Comparison of ENCODE assay signal across 15 cellular contexts in genomic region chr21:38797470-38797869, GRCh38. TPM values are rescaled to one million over a fixed set of nuclear protein-coding genes. Genes with fewer than 3 reads are reported as not detected.
DNase-seq lines count a peak whose midpoint lies in the region; ATAC-seq and TF ChIP-seq lines count a peak whose summit lies in the region.
"Had no signal": no experiment of that assay in that cellular context is flagged by ENCODE, and none has a peak within 500 bp of the region (broad histone marks: within the 10 kb centered on the region; RNA-seq: fewer than 3 reads in every experiment).

No MANE protein-coding gene starts in this region.

- no peak overlapping the region for H3K4me3 Mint-ChIP-seq in stimulated activated effector memory CD8-positive, alpha-beta T cell treated with anti-CD3 and anti-CD28 coated beads, Interleukin-12 subunit alpha, Interleukin-12 subunit beta, amount 100 ng/mL, for 72 hours
- H3K4me3 Mint-ChIP-seq: activated CD8-positive, alpha-beta T cell treated with anti-CD3 and anti-CD28 coated beads, Interleukin-2, amount 10 ng/mL, durations not matched to agents 7 days and 5 days; effector memory CD8-positive, alpha-beta T cell had no signal

- H3K4me1 Mint-ChIP-seq in stimulated activated effector memory CD8-positive, alpha-beta T cell treated with anti-CD3 and anti-CD28 coated beads, Interleukin-12 subunit alpha, Interleukin-12 subunit beta, amount 100 ng/mL, for 72 hours, result peaks cover 19% of the 10 kb centered on the region
- H3K4me1 Mint-ChIP-seq: IgD-negative memory B cell had no signal

- no peaks in the 10 kb centered on the region for H3K9me3 Mint-ChIP-seq in stimulated activated effector memory CD8-positive, alpha-beta T cell treated with anti-CD3 and anti-CD28 coated beads, Interleukin-12 subunit alpha, Interleukin-12 subunit beta, amount 100 ng/mL, for 72 hours
- H3K9me3 Mint-ChIP-seq: effector memory CD8-positive, alpha-beta T cell; IgD-negative memory B cell had no signal

- peaks cover 56% of the 10 kb centered on the region for H3K4me1 ChIP-seq in PC-9 (replicated peaks; ENCODE audit: insufficient read depth)
- H3K4me1 ChIP-seq: heart right ventricle had no signal

- TF ChIP-seq CTCF in PC-9 (conservative IDR thresholded peaks at IDR 0.05), result no peak
- TF ChIP-seq CTCF in GM10266 (IDR thresholded peaks at IDR 0.05; ENCODE audit: control insufficient read depth, insufficient read depth, low read depth, missing control alignments), result no peak

- H3K4me2 ChIP-seq in PC-9, result peak overlapping the region; percentile 66

- no peaks in the 10 kb centered on the region for H4K20me1 ChIP-seq in PC-9 (ENCODE audit: insufficient read depth)

- H3F3A ChIP-seq in PC-9 (ENCODE audit: insufficient read depth, low read depth), result peaks cover 27% of the 10 kb centered on the region

- no peaks in the 10 kb centered on the region for H3K9me2 ChIP-seq in PC-9 (ENCODE audit: insufficient read depth)

- H3K27me3 ChIP-seq in PC-9 (ENCODE audit: insufficient read depth, low read depth), result no peaks in the 10 kb centered on the region
- H3K27me3 ChIP-seq: heart right ventricle had no signal

- peak overlapping the region; percentile 98 for H3K27ac ChIP-seq in PC-9
- H3K27ac ChIP-seq: 22Rv1, heart right ventricle had no signal

- intact Hi-C loops in PC-9 (cut with micrococcal nuclease; ENCODE audit: unreplicated experiment), result loop anchor here (1.0 to 5.0 kb wide), 4 partner anchors 8 to 340 kb away; partner anchors contain the start of gene ETS2

- ATAC-seq in esophagus mucosa (peak; percentile 65), GM21390 (IDR thresholded peaks at IDR 0.05; ENCODE audit: unreplicated experiment) (no peak)
- ATAC-seq in stimulated activated effector memory CD8-positive, alpha-beta T cell treated with anti-CD3 and anti-CD28 coated beads, Interleukin-12 subunit alpha, Interleukin-12 subunit beta, amount 100 ng/mL, for 72 hours, result no peak
- ATAC-seq: activated CD8-positive, alpha-beta T cell treated with anti-CD3 and anti-CD28 coated beads, Interleukin-2, amount 10 ng/mL, durations not matched to agents 7 days and 5 days; effector memory CD8-positive, alpha-beta T cell had no signal

- peaks cover 12% of the 10 kb centered on the region for H3K36me3 Mint-ChIP-seq in stimulated activated effector memory CD8-positive, alpha-beta T cell treated with anti-CD3 and anti-CD28 coated beads, Interleukin-12 subunit alpha, Interleukin-12 subunit beta, amount 100 ng/mL, for 72 hours
- H3K36me3 Mint-ChIP-seq: IgD-negative memory B cell had no signal

- H3K36me3 ChIP-seq in PC-9 (ENCODE audit: low read depth), result no peaks in the 10 kb centered on the region
- H3K36me3 ChIP-seq: heart right ventricle had no signal

- DNase-seq in SIG-M5 treated with dmso at 0.1 percent for 504 hours (lab: John Stamatoyannopoulos, UW; ENCODE audit: unreplicated experiment) (peak; percentile 31), SIG-M5 (lab: John Stamatoyannopoulos, UW) (no peak), PC-9 (peak; percentile 76 to 96), GM10266 (ENCODE audit: extremely low spot score) (no peak), NCI-H226 (no peak)
- DNase-seq in stimulated activated effector memory CD8-positive, alpha-beta T cell treated with anti-CD3 and anti-CD28 coated beads, Interleukin-12 subunit alpha, Interleukin-12 subunit beta, amount 100 ng/mL, for 72 hours (ENCODE audit: low spot score in 2 of 2), result no peak
- DNase-seq: activated CD8-positive, alpha-beta T cell treated with anti-CD3 and anti-CD28 coated beads, Interleukin-2, amount 10 ng/mL, durations not matched to agents 7 days and 5 days; effector memory CD8-positive, alpha-beta T cell; heart right ventricle; NCI-H2081 treated with DMSO at 0.1 percent for 48 hours; SHP77 had no signal

- peak overlapping the region; percentile 5 for H3K27ac Mint-ChIP-seq in stimulated activated effector memory CD8-positive, alpha-beta T cell treated with anti-CD3 and anti-CD28 coated beads, Interleukin-12 subunit alpha, Interleukin-12 subunit beta, amount 100 ng/mL, for 72 hours
- H3K27ac Mint-ChIP-seq: activated CD8-positive, alpha-beta T cell treated with anti-CD3 and anti-CD28 coated beads, Interleukin-2, amount 10 ng/mL, durations not matched to agents 7 days and 5 days; effector memory CD8-positive, alpha-beta T cell; IgD-negative memory B cell had no signal

- POLR2A ChIA-PET in PC-9 (lab: Charles Lee; ENCODE audit: unreplicated experiment), result no interaction called here

- H2AFZ ChIP-seq in PC-9, result no peak overlapping the region

- H3K79me2 ChIP-seq in PC-9 (ENCODE audit: low read depth), result no peaks in the 10 kb centered on the region

- H3K4me3 ChIP-seq in PC-9, result peak overlapping the region; percentile 26; the same call in 1 of the 2 replicates
- H3K4me3 ChIP-seq: heart right ventricle had no signal

- H3K9me3 ChIP-seq in PC-9 (ENCODE audit: insufficient read depth, low read depth), result no peaks in the 10 kb centered on the region
- H3K9me3 ChIP-seq: heart right ventricle had no signal

- CTCF ChIA-PET in PC-9 (lab: Charles Lee), result interaction anchor here (0.7 kb wide), 1 partner anchor 23 kb away, joined by 3 read pairs; no protein-coding TSS in a partner anchor

- no TSS peak for BruUV-seq in PC-9 (replicated peaks; lab: Mats Ljungman, UMichigan)

RNA-seq across cellular contexts. Expression of gene ETS2, which starts 8.3 kb away (rescaled TPM):
- total RNA-seq in PC-9 (2021) (20.4 and 25.2 TPM in 2 replicates), esophagus mucosa (89.5 TPM)

Comparison
In these comparisons a context has a peak if more than half of its experiments do, and no peak if none do; other contexts are left out.
1. DNase-seq: peak in SIG-M5 treated with dmso at 0.1 percent for 504 hours (single experiment) and PC-9 (2 of 2); none in SIG-M5 (single experiment), stimulated activated effector memory CD8-positive, alpha-beta T cell treated with anti-CD3 and anti-CD28 coated beads, Interleukin-12 subunit alpha, Interleukin-12 subunit beta, amount 100 ng/mL, for 72 hours (0 of 2), GM10266 (single experiment) and NCI-H226 (single experiment).